ENCODE assay signal across 5 cellular contexts in genomic region chr7:153532321-153532720, GRCh38.
"Had no signal": no experiment of that assay in that cellular context is flagged by ENCODE, and none has a peak within 500 bp of the region (broad histone marks: within the 10 kb centered on the region; RNA-seq: fewer than 3 reads in every experiment).

No MANE protein-coding gene starts in this region.

- DNase-seq: IMR-90, KBM-7 had no signal

- ATAC-seq: HepG2, K562 had no signal

- H3K27me3 Mint-ChIP-seq: IgD-negative memory B cell had no signal

- H3K27ac Mint-ChIP-seq: IgD-negative memory B cell had no signal

- H3K36me3 Mint-ChIP-seq: IgD-negative memory B cell had no signal

- H3K4me1 Mint-ChIP-seq: IgD-negative memory B cell had no signal
